31 cellular contexts compared by ENCODE assay signal in genomic region chr14:83534995-83535394, GRCh38.
DNase-seq lines count a peak whose midpoint lies in the region; ATAC-seq, FAIRE-seq and TF ChIP-seq lines count a peak whose summit lies in the region.
"Had no signal": no experiment of that assay in that cellular context is flagged by ENCODE, and none has a peak within 500 bp of the region (broad histone marks: within the 10 kb centered on the region; RNA-seq: fewer than 3 reads in every experiment).

No MANE protein-coding gene starts in this region.

- no peaks in the 10 kb centered on the region for H3K27me3 ChIP-seq in GM12878 (replicated peaks in 1 of 2; ENCODE audit: control insufficient read depth in 2 of 2, insufficient read depth in 2 of 2, low read length in 1 of 2)
- no peaks in the 10 kb centered on the region for H3K27me3 ChIP-seq in adrenal gland
- H3K27me3 ChIP-seq: BE2C; BLaER1; BLaER1 treated with 17β-estradiol and CSF1 and Interleukin-3, amounts not matched to agents 10 nM and 100 nM had no signal

- RAD21 ChIA-PET in GM12878 (lab: Charles Lee; ENCODE audit: unreplicated experiment): interaction anchor here (1.0 kb wide), 1 partner anchor 25 kb away, joined by 3 read pairs; no protein-coding TSS in a partner anchor

- TF ChIP-seq EP300 in GM12878 (IDR thresholded peaks at IDR 0.05; ENCODE audit: borderline replicate concordance in 1 of 2, control insufficient read depth in 1 of 2, low read depth in 2 of 2, low read length in 2 of 2): no peak

- TF ChIP-seq RAD21 in GM12878 (IDR thresholded peaks at IDR 0.05; ENCODE audit: insufficient read depth, low read depth, low read length): no peak

- H3K4me3 ChIP-seq in GM12878: no peak overlapping the region
- H3K4me3 ChIP-seq in adrenal gland: no peak overlapping the region
- H3K4me3 ChIP-seq: A549; BLaER1; BLaER1 treated with 17β-estradiol and CSF1 and Interleukin-3, amounts not matched to agents 10 nM and 100 nM had no signal

- no peaks in the 10 kb centered on the region for H4K20me1 ChIP-seq in GM12878 (ENCODE audit: control insufficient read depth, insufficient read depth)
- H4K20me1 ChIP-seq: BLaER1; BLaER1 treated with 17β-estradiol and CSF1 and Interleukin-3, amounts not matched to agents 10 nM and 100 nM had no signal

- peak; percentile 63 for ATAC-seq in GM12878
- ATAC-seq: A549; CD8-positive, alpha-beta T cell had no signal

- CTCF ChIA-PET in GM12878 (lab: Yijun Ruan, JAX): no interaction called here

- DNase-seq in GM12878 (ENCODE audit: low read depth, low spot score) (no peak), frontal cortex (ENCODE audit: low spot score in 2 of 2) (no peak), adrenal gland (no peak), COLO668 (lab: John Stamatoyannopoulos, UW; ENCODE audit: unreplicated experiment) (no peak)
- DNase-seq: 8988T; ACHN; AML-193; BE2C; C1 segment of cervical spinal cord; Caco-2; Calu3; CD4-positive, alpha-beta memory T cell; CD4-positive, alpha-beta T cell; CD4-positive, CD25-positive, alpha-beta regulatory T cell; CD8-positive, alpha-beta memory T cell; CD8-positive, alpha-beta T cell; COR-L47; DMS 273 treated with DMSO at 0.1 percent for 48 hours; DMS153; DMS53; DMS79; DMS79 treated with DMSO at 0.1 percent for 48 hours; DND-41; EL had no signal

- TF ChIP-seq POLR2A in GM12878 (IDR thresholded peaks at IDR 0.05; ENCODE audit: low read depth, low read length): no peak
- TF ChIP-seq POLR2A in adrenal gland (IDR thresholded peaks at IDR 0.05): no peak

- H3K4me2 ChIP-seq in GM12878 (ENCODE audit: control insufficient read depth, insufficient read depth): no peak overlapping the region
- H3K4me2 ChIP-seq: A549; BLaER1; BLaER1 treated with 17β-estradiol and CSF1 and Interleukin-3, amounts not matched to agents 10 nM and 100 nM had no signal

- no peak for FAIRE-seq in GM12878 (lab: Jason Lieb, UNC)
- FAIRE-seq in frontal cortex (lab: Jason Lieb, UNC): peak; percentile 6
- FAIRE-seq: A204.1, A549, D721Med had no signal

- H3K9me3 ChIP-seq in GM12878 (replicated peaks; ENCODE audit: control insufficient read depth, insufficient read depth, low read length) (no peaks in the 10 kb centered on the region), adrenal gland (replicated peaks in 1 of 3) (no peaks in the 10 kb centered on the region)
- H3K9me3 ChIP-seq: A549; BE2C; BLaER1; BLaER1 treated with 17β-estradiol and CSF1 and Interleukin-3, amounts not matched to agents 10 nM and 100 nM; Caco-2 had no signal

- H3K4me1 ChIP-seq in GM12878 (ENCODE audit: control insufficient read depth, insufficient read depth, low read length) (no peaks in the 10 kb centered on the region), adrenal gland (replicated peaks in 1 of 2) (no peaks in the 10 kb centered on the region)
- H3K4me1 ChIP-seq: A549, BE2C, BLaER1, Caco-2 had no signal

- no peak overlapping the region for H3K27ac ChIP-seq in GM12878 (ENCODE audit: control insufficient read depth, insufficient read depth)
- H3K27ac ChIP-seq in adrenal gland: no peak overlapping the region
- H3K27ac ChIP-seq: 22Rv1; A549; BLaER1; BLaER1 treated with 17β-estradiol and CSF1 and Interleukin-3, amounts not matched to agents 10 nM and 100 nM; C4-2B had no signal

- TF ChIP-seq CTCF in GM12878 (IDR thresholded peaks at IDR 0.05 in 2 of 3, conservative IDR thresholded peaks at IDR 0.05 in 1 of 3; ENCODE audit: control insufficient read depth in 2 of 3, extremely low read depth in 1 of 3, insufficient read depth in 1 of 3, low read depth in 3 of 3, low read length in 3 of 3) (no peak), adrenal gland (IDR thresholded peaks at IDR 0.05) (no peak)

- intact Hi-C loops in GM12878 (cut with micrococcal nuclease; ENCODE audit: unreplicated experiment): no loop called here
- intact Hi-C loops in adrenal gland (cut with DNase I): no loop called here

- BruUV-seq in GM12878 (replicated peaks; lab: Mats Ljungman, UMichigan): no TSS peak

- SMC1A ChIA-PET in GM12878 (lab: Charles Lee; ENCODE audit: uncharacterized antibody, unreplicated experiment): interaction anchor here (0.7 to 1.0 kb wide), 3 partner anchors 13 to 234 kb away, joined by 3 read pairs; no protein-coding TSS in a partner anchor

- in situ Hi-C loops in GM12878 (cut with MboI): no loop called here

- H3K36me3 ChIP-seq in GM12878 (ENCODE audit: control insufficient read depth in 2 of 2, insufficient read depth in 2 of 2, low read length in 1 of 2): no peaks in the 10 kb centered on the region
- no peaks in the 10 kb centered on the region for H3K36me3 ChIP-seq in adrenal gland (replicated peaks in 1 of 2)
- H3K36me3 ChIP-seq: BE2C; BLaER1; BLaER1 treated with 17β-estradiol and CSF1 and Interleukin-3, amounts not matched to agents 10 nM and 100 nM had no signal

- POLR2A ChIA-PET in GM12878 (lab: Charles Lee): no interaction called here

- no peak overlapping the region for H2AFZ ChIP-seq in GM12878 (ENCODE audit: control insufficient read depth, low read depth, low read length)

- H3K79me2 ChIP-seq in GM12878 (ENCODE audit: control insufficient read depth, insufficient read depth, low read length): no peaks in the 10 kb centered on the region

- WGBS in GM12878 (ENCODE audit: insufficient coverage, insufficient replicate concordance, low lambda C conversion rate, missing lambda C conversion rate): 4% methylated on average over 1 of the region's 1 CpG
- WGBS in adrenal gland, 4 donors: 43 to 50% (median 48%) methylated on average over 1 of the region's 1 CpG

- no peak overlapping the region for H3K9ac ChIP-seq in GM12878 (ENCODE audit: control insufficient read depth, insufficient read depth, low read length)
- H3K9ac ChIP-seq: BLaER1; BLaER1 treated with 17β-estradiol and CSF1 and Interleukin-3, amounts not matched to agents 10 nM and 100 nM had no signal

TF ChIP-seq in GM12878, 131 proteins besides CTCF, POLR2A, EP300 and RAD21:
- TF ChIP-seq MTA2 (IDR thresholded peaks at IDR 0.05; ENCODE audit: low read depth) (peak; percentile 55), ZBTB40 (IDR thresholded peaks at IDR 0.05; ENCODE audit: borderline replicate concordance) (peak; percentile 51; the same call in 1 of the 2 replicates), FOXM1 (IDR thresholded peaks at IDR 0.05; ENCODE audit: low read depth, low read length) (no peak), CBFB (IDR thresholded peaks at IDR 0.05; ENCODE audit: low read depth) (no peak)
